28 cellular contexts compared by ENCODE assay signal in the genomic region with DNA sequence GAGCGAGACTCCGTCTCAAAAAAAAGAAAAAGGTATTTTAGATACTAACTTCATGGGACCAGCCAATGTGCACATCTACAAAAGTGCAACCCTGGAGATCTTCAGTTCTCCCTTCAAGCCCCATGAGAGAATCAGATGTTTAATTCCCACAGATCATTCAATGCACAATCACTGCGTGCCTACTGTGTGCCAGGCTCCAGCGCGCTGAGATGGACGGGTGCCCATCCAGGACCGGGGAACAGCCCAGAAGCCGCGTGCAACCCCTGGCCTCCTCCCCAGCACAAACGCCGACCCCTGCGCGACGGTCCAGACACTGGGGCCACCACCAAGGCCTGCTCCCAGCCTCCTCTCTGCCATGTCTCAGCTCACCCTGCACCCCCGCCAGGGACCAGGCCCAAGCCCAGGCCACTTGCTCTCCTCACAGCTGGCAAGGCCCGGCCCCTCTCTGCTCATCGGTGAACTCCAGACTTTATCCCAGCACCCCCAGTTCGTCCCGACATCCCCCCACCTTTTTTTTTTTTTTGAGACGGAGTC.
"Had no signal": no experiment of that assay in that cellular context is flagged by ENCODE, and none has a peak within 500 bp of the region (broad histone marks: within the 10 kb centered on the region; RNA-seq: fewer than 3 reads in every experiment).

No MANE protein-coding gene starts in this region.

- H3K27me3 ChIP-seq: esophagus squamous epithelium, heart right ventricle, neutrophil, stomach, thyroid gland, vagina had no signal

- H3K27me3 Mint-ChIP-seq: memory B cell, progenitor cell of endocrine pancreas had no signal

- H3K27ac Mint-ChIP-seq: memory B cell, progenitor cell of endocrine pancreas had no signal

- H3K9me3 ChIP-seq: esophagus squamous epithelium, heart right ventricle, neutrophil, stomach, thyroid gland, vagina had no signal

- H3K9me3 Mint-ChIP-seq: memory B cell, natural killer cell had no signal

- H3K36me3 Mint-ChIP-seq: natural killer cell had no signal

- H3K27ac ChIP-seq: coronary artery, esophagus squamous epithelium, heart right ventricle, neutrophil, parathyroid adenoma, stomach, thyroid gland, vagina had no signal

- H3K4me1 ChIP-seq: parathyroid adenoma had no signal

- H3K36me3 ChIP-seq: heart right ventricle, neutrophil, thyroid gland, vagina had no signal

- H3K9ac ChIP-seq: parathyroid adenoma had no signal

- FAIRE-seq: keratinocyte had no signal

- H3K4me3 ChIP-seq: coronary artery, esophagus squamous epithelium, heart right ventricle, lung, smooth muscle cell, stomach, thyroid gland, vagina had no signal

- H3K4me2 ChIP-seq: smooth muscle cell had no signal

- H2AFZ ChIP-seq: parathyroid adenoma had no signal

- DNase-seq: dermis blood vessel endothelial cell; effector memory CD4-positive, alpha-beta T cell; erythroblast; esophagus squamous epithelium; foreskin melanocyte; glutamatergic neuron; heart right ventricle; hippocampal formation; left ventricle myocardium superior; natural killer cell; stimulated activated CD4-positive, alpha-beta T cell treated with anti-CD3 and anti-CD28 coated beads, Interleukin-12 subunit alpha, Interleukin-12 subunit beta, amount 100 ng/mL, for 4 hours; stimulated activated CD4-positive, alpha-beta T cell treated with anti-CD3 and anti-CD28 coated beads, Interleukin-1b, Interleukin-23, amount 100 ng/mL, for 48 hours; stimulated activated CD4-positive, alpha-beta T cell treated with anti-CD3 and anti-CD28 coated beads, Interleukin-4, amount 100 ng/mL, for 1 hour; stimulated activated CD8-positive, alpha-beta memory T cell treated with anti-CD3 and anti-CD28 coated beads, Interleukin-4, amount 100 ng/mL, for 48 hours; stimulated activated naive CD4-positive, alpha-beta T cell treated with Interleukin-2 at 50 U/mL for 16 hours; stomach; thyroid gland; trophoblast cell had no signal

- H3K4me3 Mint-ChIP-seq: memory B cell, natural killer cell had no signal

- ATAC-seq: heart right ventricle, left ventricle myocardium superior, natural killer cell, sciatic nerve had no signal
